ENCODE assay signal across 11 cellular contexts in genomic region chr5:181164076-181164952, GRCh38. TPM values are rescaled to one million over a fixed set of nuclear protein-coding genes. Genes with fewer than 3 reads are reported as not detected.
A peak's percentile ranks its signal among the peaks of the same experiment; 100 is the strongest.
DNase-seq lines count a peak whose midpoint lies in the region; ATAC-seq lines count a peak whose summit lies in the region.
"Had no signal": no experiment of that assay in that cellular context is flagged by ENCODE, and none has a peak within 500 bp of the region (broad histone marks: within the 10 kb centered on the region; RNA-seq: fewer than 3 reads in every experiment).

No MANE protein-coding gene starts in this region.

- H3K9me3 Mint-ChIP-seq in activated T-helper 17 cell treated with anti-CD3 and anti-CD28 coated beads, Interleukin-2, amount 50 U/mL, for 72 hours = no peaks in the 10 kb centered on the region

- DNase-seq in H7 = peak; percentile 46
- DNase-seq in kidney tubule cell (ENCODE audit: low spot score) = peak; percentile 64
- DNase-seq in NCI-H2196 treated with DMSO at 0.1 percent for 48 hours (lab: John Stamatoyannopoulos, UW; ENCODE audit: unreplicated experiment) = no peak
- DNase-seq in GM19240 (ENCODE audit: insufficient read length, low spot score) = no peak
- DNase-seq in substantia nigra (lab: John Stamatoyannopoulos, UW) = no peak
- DNase-seq: DMS79, midbrain, NCI-H526 treated with DMSO at 0.1 percent for 48 hours had no signal

- H3K4me1 Mint-ChIP-seq in activated T-helper 17 cell treated with anti-CD3 and anti-CD28 coated beads, Interleukin-2, amount 50 U/mL, for 72 hours = peaks cover 17% of the 10 kb centered on the region

- no peak overlapping the region for H3K27ac Mint-ChIP-seq in activated T-helper 17 cell treated with anti-CD3 and anti-CD28 coated beads, Interleukin-2, amount 50 U/mL, for 72 hours

- H3K9me3 ChIP-seq in BLaER1 treated with 17β-estradiol and CSF1 and Interleukin-3, amounts not matched to agents 10 nM and 100 nM (replicated peaks in 1 of 11) = peaks cover 0 to 5% (median 0%) of the 10 kb centered on the region in 11 experiments; a peak in 1 of 22 replicates

- H3K27me3 ChIP-seq in BLaER1 treated with 17β-estradiol and CSF1 and Interleukin-3, amounts not matched to agents 10 nM and 100 nM = peaks cover 0 to 9% (median 0%) of the 10 kb centered on the region in 11 experiments; a peak in 3 of 22 replicates
- H3K27me3 ChIP-seq in H7 (ENCODE audit: control insufficient read depth, insufficient read depth, low read length) = peaks cover 4% of the 10 kb centered on the region

- no peak for ATAC-seq in activated T-helper 17 cell treated with anti-CD3 and anti-CD28 coated beads, Interleukin-2, amount 50 U/mL, for 72 hours (replicated peaks)
- ATAC-seq in HG02885 (IDR thresholded peaks at IDR 0.05; ENCODE audit: poor library complexity, unreplicated experiment) = no peak

- H3K36me3 Mint-ChIP-seq in activated T-helper 17 cell treated with anti-CD3 and anti-CD28 coated beads, Interleukin-2, amount 50 U/mL, for 72 hours (ENCODE audit: low read depth) = peaks cover 7% of the 10 kb centered on the region

- H3K36me3 ChIP-seq in BLaER1 treated with 17β-estradiol and CSF1 and Interleukin-3, amounts not matched to agents 10 nM and 100 nM = no peaks in the 10 kb centered on the region
- H3K36me3 ChIP-seq in H7 (replicated peaks; ENCODE audit: control insufficient read depth, insufficient read depth, low read length) = no peaks in the 10 kb centered on the region

- no peak overlapping the region for H3K4me3 ChIP-seq in BLaER1 treated with 17β-estradiol and CSF1 and Interleukin-3, amounts not matched to agents 10 nM and 100 nM
- peak overlapping the region; percentile 48; the same call in 1 of the 2 replicates for H3K4me3 ChIP-seq in H7 (ENCODE audit: insufficient read depth, low read depth, low read length)

- peaks cover 41% of the 10 kb centered on the region for H3K27me3 Mint-ChIP-seq in activated T-helper 17 cell treated with anti-CD3 and anti-CD28 coated beads, Interleukin-2, amount 50 U/mL, for 72 hours

- peak overlapping the region; percentile 10 for H3K4me3 Mint-ChIP-seq in activated T-helper 17 cell treated with anti-CD3 and anti-CD28 coated beads, Interleukin-2, amount 50 U/mL, for 72 hours

- H4K20me1 ChIP-seq in BLaER1 treated with 17β-estradiol and CSF1 and Interleukin-3, amounts not matched to agents 10 nM and 100 nM = no peaks in the 10 kb centered on the region

- H3K4me2 ChIP-seq in BLaER1 treated with 17β-estradiol and CSF1 and Interleukin-3, amounts not matched to agents 10 nM and 100 nM = peak overlapping the region in 6 of 11 experiments; percentile 52 to 94 (median 77); a peak in 7 of 22 replicates

- H3K9ac ChIP-seq in BLaER1 treated with 17β-estradiol and CSF1 and Interleukin-3, amounts not matched to agents 10 nM and 100 nM = peak overlapping the region in 1 of 11 experiments; percentile 69; a peak in 1 of 22 replicates

- H3K4me1 ChIP-seq in BLaER1 treated with 17β-estradiol and CSF1 and Interleukin-3, amounts not matched to agents 10 nM and 100 nM = peaks cover 59 to 76% (median 69%) of the 10 kb centered on the region in 10 experiments

- peak overlapping the region in 4 of 11 experiments; percentile 61 to 74 (median 69); a peak in 5 of 22 replicates for H3K27ac ChIP-seq in BLaER1 treated with 17β-estradiol and CSF1 and Interleukin-3, amounts not matched to agents 10 nM and 100 nM
- H3K27ac ChIP-seq in substantia nigra (ENCODE audit: low read depth, low read length, poor library complexity, severe bottlenecking) = no peak overlapping the region

RNA-seq across cellular contexts. Expression of gene OR2V2, which starts 16.9 kb away (rescaled TPM):
- total RNA-seq in H7 (2014; rRNA removed; shearing (Covaris generic)) = not detected in 2 replicates
- total RNA-seq in activated T-helper 17 cell treated with anti-CD3 and anti-CD28 coated beads, Interleukin-2, amount 50 U/mL, for 72 hours = not detected

RNA-seq across cellular contexts. Expression of gene OR2V1, which starts 33.3 kb away (rescaled TPM):
- total RNA-seq in H7 (2014; rRNA removed; shearing (Covaris generic)) = not detected in 2 replicates
- not detected for total RNA-seq in activated T-helper 17 cell treated with anti-CD3 and anti-CD28 coated beads, Interleukin-2, amount 50 U/mL, for 72 hours

RNA-seq across cellular contexts. Expression of gene TRIM7, which starts 40.7 kb away (rescaled TPM):
- 0.07 and 0.92 TPM in 2 replicates for total RNA-seq in H7 (2014; rRNA removed; shearing (Covaris generic))
- 1 to 10 TPM; 2.7 to 5.9 TPM for total RNA-seq in activated T-helper 17 cell treated with anti-CD3 and anti-CD28 coated beads, Interleukin-2, amount 50 U/mL, for 72 hours

RNA-seq across cellular contexts. Expression of gene TRIM41, which starts 58.8 kb away (rescaled TPM):
- total RNA-seq in H7 (2014; rRNA removed; shearing (Covaris generic)) = 13.6 and 19.8 TPM in 2 replicates
- total RNA-seq in activated T-helper 17 cell treated with anti-CD3 and anti-CD28 coated beads, Interleukin-2, amount 50 U/mL, for 72 hours = 10 to 100 TPM; 27.1 to 30.8 TPM

Comparison
In these comparisons a context has a peak if more than half of its experiments do, and no peak if none do; other contexts are left out.
1. DNase-seq: peak in H7 (single experiment) and kidney tubule cell (single experiment); none in NCI-H2196 treated with DMSO at 0.1 percent for 48 hours (single experiment), GM19240 (single experiment) and substantia nigra (0 of 49).